Comparison of ENCODE assay signal across 1 cellular context in genomic region chr2:108533832-108534576, GRCh38.
TF ChIP-seq lines count a peak whose summit lies in the region.

Gene LIMS1 (plus strand): TSS chr2:108534470. CDS start chr2:108534563, 93 bp downstream.

TF ChIP-seq in HepG2, 621 proteins besides CTCF, POLR2A, EP300 and RAD21 (continued from another document and continues in another):
- TF ChIP-seq ZNF276 (CRISPR knock-in tag; IDR thresholded peaks at IDR 0.05; ENCODE audit: low read depth) (peak; percentile 86), PTBP1 (IDR thresholded peaks at IDR 0.05; ENCODE audit: low read depth, low read length, poor library complexity, severe bottlenecking) (no peak), ZFP1 (CRISPR knock-in tag; IDR thresholded peaks at IDR 0.05) (peak; percentile 74; the same call in 1 of the 2 replicates), DMTF1 (CRISPR knock-in tag; IDR thresholded peaks at IDR 0.05) (peak; percentile 72; the same call in 1 of the 2 replicates), ZBTB4 (CRISPR knock-in tag; IDR thresholded peaks at IDR 0.05; ENCODE audit: borderline replicate concordance) (peak; percentile 88), POGK (CRISPR knock-in tag; conservative IDR thresholded peaks at IDR 0.05) (peak; percentile 95), DBP (CRISPR knock-in tag; IDR thresholded peaks at IDR 0.05; ENCODE audit: not compliant biosample characterization) (peak; percentile 78), TRIM24 (CRISPR knock-in tag; IDR thresholded peaks at IDR 0.05) (no peak), ZFP36L1 (CRISPR knock-in tag; IDR thresholded peaks at IDR 0.05) (0 out of 2 replicates have a peak, but pooled peaks have one; percentile 57), TRAFD1 (CRISPR knock-in tag; IDR thresholded peaks at IDR 0.05; ENCODE audit: borderline replicate concordance) (0 out of 2 replicates have a peak, but pooled peaks have one; percentile 63), ZNF468 (CRISPR knock-in tag; IDR thresholded peaks at IDR 0.05) (peak; percentile 46; the same call in 1 of the 2 replicates), ISX (CRISPR knock-in tag; conservative IDR thresholded peaks at IDR 0.05) (0 out of 2 replicates have a peak, but pooled peaks have one; percentile 12), NR2F6 (IDR thresholded peaks at IDR 0.05) (no peak), NR2F6 (CRISPR knock-in tag; IDR thresholded peaks at IDR 0.05) (0 out of 2 replicates have a peak, but pooled peaks have one; percentile 28), THAP11 (CRISPR knock-in tag; IDR thresholded peaks at IDR 0.05) (peak; percentile 73), ZNF362 (CRISPR knock-in tag; IDR thresholded peaks at IDR 0.05; ENCODE audit: borderline replicate concordance) (peak; percentile 32; the same call in 1 of the 2 replicates), MBNL3 (CRISPR knock-in tag; conservative IDR thresholded peaks at IDR 0.05) (no peak), ZNF142 (CRISPR knock-in tag; IDR thresholded peaks at IDR 0.05) (peak; percentile 49; the same call in 1 of the 2 replicates), KDM5B (CRISPR knock-in tag; IDR thresholded peaks at IDR 0.05; ENCODE audit: borderline replicate concordance) (peak; percentile 99), ZUFSP (CRISPR knock-in tag; IDR thresholded peaks at IDR 0.05; ENCODE audit: borderline replicate concordance) (no peak), TCF12 (IDR thresholded peaks at IDR 0.05) (no peak), TCF12 (CRISPR knock-in tag; IDR thresholded peaks at IDR 0.05) (peak; percentile 90; the same call in 1 of the 2 replicates), ZFP82 (CRISPR knock-in tag; IDR thresholded peaks at IDR 0.05; ENCODE audit: borderline replicate concordance) (peak; percentile 99), ZNF234 (CRISPR knock-in tag; conservative IDR thresholded peaks at IDR 0.05) (peak; percentile 95), CREB3 (CRISPR knock-in tag; IDR thresholded peaks at IDR 0.05) (peak; percentile 93), DMAP1 (CRISPR knock-in tag; IDR thresholded peaks at IDR 0.05) (peak; percentile 90), ZNF124 (CRISPR knock-in tag; IDR thresholded peaks at IDR 0.05) (0 out of 2 replicates have a peak, but pooled peaks have one; percentile 76), TSC22D2 (CRISPR knock-in tag; IDR thresholded peaks at IDR 0.05; ENCODE audit: borderline replicate concordance) (peak; percentile 59; the same call in 1 of the 2 replicates)
